In the genomic region with DNA sequence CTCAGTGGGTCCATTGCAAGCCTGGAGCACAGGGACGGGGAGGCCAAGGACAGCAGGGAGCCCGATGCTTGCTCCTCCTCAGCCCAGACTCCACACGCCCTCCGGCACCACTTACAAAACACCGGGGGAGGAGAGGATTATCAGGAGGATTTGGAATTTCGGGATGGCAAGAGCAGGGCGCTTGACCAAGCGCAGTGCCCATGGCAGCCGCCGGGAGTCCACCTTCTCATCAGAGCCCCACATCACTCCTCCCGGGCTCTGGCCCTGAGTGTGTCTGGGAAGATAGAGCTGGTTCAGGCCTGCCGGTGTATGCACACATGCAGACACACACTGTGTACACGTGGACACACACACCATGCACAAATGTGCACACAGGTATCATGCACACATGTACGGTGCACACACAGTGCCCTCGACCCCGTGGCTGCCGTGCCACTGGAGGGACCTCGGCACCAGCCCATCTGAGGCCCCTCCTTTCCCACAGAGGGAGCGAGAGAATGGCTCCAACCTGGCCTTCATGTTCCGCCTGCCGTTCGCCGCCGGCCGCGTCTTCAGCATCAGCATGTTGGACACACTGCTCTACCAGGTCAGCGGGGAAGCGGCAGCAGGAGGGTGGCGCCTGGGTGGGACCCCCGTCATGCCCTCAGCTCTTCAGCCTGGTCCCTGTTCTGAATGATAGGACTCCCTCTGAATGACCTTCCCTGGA, we compare ENCODE assay signal across 20 cellular contexts.
"Had no signal": no experiment of that assay in that cellular context is flagged by ENCODE, and none has a peak within 500 bp of the region (broad histone marks: within the 10 kb centered on the region; RNA-seq: fewer than 3 reads in every experiment).

No MANE protein-coding gene starts in this region.

- H3K36me3 Mint-ChIP-seq: activated CD8-positive, alpha-beta memory T cell treated with anti-CD3 and anti-CD28 coated beads, Interleukin-2, amount 10 ng/mL, durations not matched to agents 7 days and 5 days; activated naive CD8-positive, alpha-beta T cell treated with anti-CD3 and anti-CD28 coated beads for 36 hours; mesothelial cell of epicardium had no signal

- H3K27me3 ChIP-seq: cardiac muscle cell had no signal

- H3K36me3 ChIP-seq: cardiac muscle cell, esophagus squamous epithelium, lower lobe of right lung, tibial artery had no signal

- H3K9me3 ChIP-seq: esophagus squamous epithelium, lower lobe of right lung, tibial artery had no signal

- H3K27ac Mint-ChIP-seq: activated CD4-positive, alpha-beta memory T cell treated with anti-CD3 and anti-CD28 coated beads, Interleukin-2, amount 10 ng/mL, durations not matched to agents 7 days and 5 days; activated CD8-positive, alpha-beta memory T cell treated with anti-CD3 and anti-CD28 coated beads, Interleukin-2, amount 10 ng/mL, durations not matched to agents 7 days and 5 days; activated naive CD8-positive, alpha-beta T cell treated with anti-CD3 and anti-CD28 coated beads for 36 hours; dendritic cell treated with granulocyte-macrophage colony-stimulating factor and Interleukin-4, amounts not matched to agents 40 ng/mL and 50 ng/mL, for 4 days; mesothelial cell of epicardium; progenitor cell of endocrine pancreas had no signal

- H3K27me3 Mint-ChIP-seq: activated CD4-positive, alpha-beta memory T cell treated with anti-CD3 and anti-CD28 coated beads, Interleukin-2, amount 10 ng/mL, durations not matched to agents 7 days and 5 days; activated CD8-positive, alpha-beta memory T cell treated with anti-CD3 and anti-CD28 coated beads, Interleukin-2, amount 10 ng/mL, durations not matched to agents 7 days and 5 days; activated naive CD8-positive, alpha-beta T cell treated with anti-CD3 and anti-CD28 coated beads for 36 hours had no signal

- ATAC-seq: activated CD8-positive, alpha-beta memory T cell treated with anti-CD3 and anti-CD28 coated beads, Interleukin-2, amount 10 ng/mL, durations not matched to agents 7 days and 5 days; left cardiac atrium; lower lobe of right lung; stimulated activated naive CD8-positive, alpha-beta T cell treated with anti-CD3 and anti-CD28 coated beads, Interleukin-15, Interleukin-2, amounts not matched to agents 100 U/mL and 50 U/mL, for 24 hours had no signal

- H3K9me3 Mint-ChIP-seq: activated CD4-positive, alpha-beta memory T cell treated with anti-CD3 and anti-CD28 coated beads, Interleukin-2, amount 10 ng/mL, durations not matched to agents 7 days and 5 days; activated naive CD8-positive, alpha-beta T cell treated with anti-CD3 and anti-CD28 coated beads for 36 hours; dendritic cell treated with granulocyte-macrophage colony-stimulating factor and Interleukin-4, amounts not matched to agents 40 ng/mL and 50 ng/mL, for 4 days; mesothelial cell of epicardium had no signal

- H3K4me1 Mint-ChIP-seq: activated CD4-positive, alpha-beta memory T cell treated with anti-CD3 and anti-CD28 coated beads, Interleukin-2, amount 10 ng/mL, durations not matched to agents 7 days and 5 days; activated CD8-positive, alpha-beta memory T cell treated with anti-CD3 and anti-CD28 coated beads, Interleukin-2, amount 10 ng/mL, durations not matched to agents 7 days and 5 days; activated naive CD8-positive, alpha-beta T cell treated with anti-CD3 and anti-CD28 coated beads for 36 hours; mesothelial cell of epicardium had no signal

- H3K4me3 Mint-ChIP-seq: activated CD4-positive, alpha-beta memory T cell treated with anti-CD3 and anti-CD28 coated beads, Interleukin-2, amount 10 ng/mL, durations not matched to agents 7 days and 5 days; activated CD8-positive, alpha-beta memory T cell treated with anti-CD3 and anti-CD28 coated beads, Interleukin-2, amount 10 ng/mL, durations not matched to agents 7 days and 5 days; activated naive CD8-positive, alpha-beta T cell treated with anti-CD3 and anti-CD28 coated beads for 36 hours; dendritic cell treated with granulocyte-macrophage colony-stimulating factor and Interleukin-4, amounts not matched to agents 40 ng/mL and 50 ng/mL, for 4 days; mesothelial cell of epicardium had no signal

- H3K4me3 ChIP-seq: cardiac muscle cell, esophagus squamous epithelium, lower lobe of right lung, tibial artery had no signal

- H3K27ac ChIP-seq: cardiac muscle cell, esophagus squamous epithelium, lower lobe of right lung, tibial artery had no signal

- DNase-seq: activated CD4-positive, alpha-beta memory T cell treated with anti-CD3 and anti-CD28 coated beads, Interleukin-2, amount 10 ng/mL, durations not matched to agents 7 days and 5 days; activated CD4-positive, alpha-beta T cell treated with anti-CD3 and anti-CD28 coated beads for 48 hours; activated CD4-positive, CD25-positive, alpha-beta regulatory T cell; activated CD8-positive, alpha-beta memory T cell treated with anti-CD3 and anti-CD28 coated beads, Interleukin-2, amount 10 ng/mL, durations not matched to agents 7 days and 5 days; activated naive CD4-positive, alpha-beta T cell; activated naive CD8-positive, alpha-beta T cell treated with anti-CD3 and anti-CD28 coated beads for 36 hours; amygdala; effector memory CD4-positive, alpha-beta T cell; esophagus squamous epithelium; hippocampal formation; left cardiac atrium; lower lobe of right lung; stimulated activated CD4-positive, alpha-beta T cell treated with anti-CD3 and anti-CD28 coated beads, Interleukin-2, amount 100 ng/mL, for 24 hours; stimulated activated naive CD8-positive, alpha-beta T cell treated with anti-CD3 and anti-CD28 coated beads, Interleukin-15, Interleukin-2, amounts not matched to agents 100 U/mL and 50 U/mL, for 24 hours; substantia nigra; tibial artery had no signal

- H3K4me1 ChIP-seq: esophagus squamous epithelium, lower lobe of right lung, tibial artery had no signal
